18 cellular contexts compared by ENCODE assay signal in the genomic region with DNA sequence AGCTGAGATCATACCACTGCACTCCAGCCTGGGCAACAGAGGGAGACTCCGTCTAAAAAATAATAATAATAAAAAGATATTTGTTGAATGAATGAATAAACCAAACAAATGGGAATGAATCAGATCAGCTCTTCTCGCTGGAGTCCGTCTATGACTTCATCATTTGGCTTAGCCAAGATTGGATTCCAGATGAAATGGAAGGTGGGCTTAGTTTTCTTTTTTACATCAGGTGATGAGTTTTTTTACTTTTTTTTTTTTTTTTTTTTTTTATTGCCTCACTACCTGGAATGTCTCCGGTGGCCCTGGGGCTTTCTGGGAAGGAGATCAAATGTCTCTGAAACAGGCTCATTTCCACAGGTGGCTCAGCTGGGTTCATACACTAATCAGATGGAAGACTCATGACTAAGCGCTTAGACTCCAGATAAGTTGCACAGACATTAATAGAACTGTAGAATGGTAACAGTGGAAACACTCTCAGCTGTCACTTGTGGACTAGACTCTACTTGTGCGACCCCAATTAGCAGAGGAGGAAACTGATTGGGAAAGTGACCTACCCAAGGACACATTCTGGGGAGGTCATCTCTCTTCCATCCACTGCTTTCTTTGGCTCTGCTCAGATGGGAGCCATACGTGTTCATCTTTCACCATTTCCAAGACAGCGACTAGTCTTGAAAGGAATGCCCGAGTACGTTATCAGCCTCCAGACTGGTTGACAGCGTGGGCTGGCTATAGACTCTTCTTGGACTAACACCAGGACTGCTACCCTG. TPM values are rescaled to one million over a fixed set of nuclear protein-coding genes. Genes with fewer than 3 reads are reported as not detected.
DNase-seq lines count a peak whose midpoint lies in the region; FAIRE-seq and TF ChIP-seq lines count a peak whose summit lies in the region.
"Had no signal": no experiment of that assay in that cellular context is flagged by ENCODE, and none has a peak within 500 bp of the region (broad histone marks: within the 10 kb centered on the region; RNA-seq: fewer than 3 reads in every experiment).

No MANE protein-coding gene starts in this region.

- no peak for TF ChIP-seq RAD21 in Ishikawa (IDR thresholded peaks at IDR 0.05; ENCODE audit: low read depth)

- H3K56ac ChIP-seq in H9 (ENCODE audit: insufficient read length, low read depth, low read length): no peak overlapping the region

- no peak overlapping the region for H3K27ac Mint-ChIP-seq in H9
- H3K27ac Mint-ChIP-seq: activated naive CD8-positive, alpha-beta T cell treated with anti-CD3 and anti-CD28 coated beads, Interleukin-2, amount 10 ng/mL, durations not matched to agents 7 days and 5 days; stimulated activated memory B cell treated with anti-CD40 and anti-IgM and Interleukin-4, amounts not matched to agents 10 μg/mL and 1 μg/mL and 100 μg/mL, for 72 hours had no signal

- no peak overlapping the region for H3K14ac ChIP-seq in H9 (ENCODE audit: insufficient read depth, low read length)

- H3K18ac ChIP-seq in H9 (ENCODE audit: insufficient read length, low read depth, low read length): no peak overlapping the region

- H4K91ac ChIP-seq in H9 (ENCODE audit: insufficient read length, low read depth, low read length): no peak overlapping the region

- intact Hi-C loops in stomach (cut with DNase I; ENCODE audit: low total_unique reads) (no loop called here), kidney (cut with DNase I) (no loop called here)

- 53% methylated on average over 11 of the region's 11 CpGs for WGBS in smooth muscle cell (ENCODE audit: low lambda C conversion rate)
- 89 to 93% (median 90%) methylated on average over 11 of the region's 11 CpGs for WGBS in stomach, 5 donors
- no CpG with 5 or more reads among the region's 11 CpGs for WGBS in H9 (ENCODE audit: extremely low coverage, insufficient read length, low lambda C conversion rate)

- TF ChIP-seq EP300 in Ishikawa (IDR thresholded peaks at IDR 0.05; ENCODE audit: borderline replicate concordance) (no peak), stomach (IDR thresholded peaks at IDR 0.05) (no peak)

- H3K9me3 ChIP-seq in smooth muscle cell (replicated peaks; ENCODE audit: low read depth) (no peaks in the 10 kb centered on the region), stomach (no peaks in the 10 kb centered on the region), H9 (ENCODE audit: control insufficient read depth, low read depth, low read length) (no peaks in the 10 kb centered on the region), kidney (ENCODE audit: control insufficient read depth in 1 of 2, low read length in 2 of 2) (no peaks in the 10 kb centered on the region)
- H3K9me3 ChIP-seq: left ventricle myocardium inferior had no signal

- peaks cover 0 to 2% of the 10 kb centered on the region in 2 experiments; a peak in 2 of 5 replicates for H3K9me3 Mint-ChIP-seq in H9
- H3K9me3 Mint-ChIP-seq: activated naive CD8-positive, alpha-beta T cell treated with anti-CD3 and anti-CD28 coated beads, Interleukin-2, amount 10 ng/mL, durations not matched to agents 7 days and 5 days; stimulated activated memory B cell treated with anti-CD40 and anti-IgM and Interleukin-4, amounts not matched to agents 10 μg/mL and 1 μg/mL and 100 μg/mL, for 72 hours had no signal

- H3T11ph ChIP-seq in H9 (ENCODE audit: low read length): no peak overlapping the region

- H3K9ac ChIP-seq in smooth muscle cell (ENCODE audit: low read depth) (no peak overlapping the region), H9 (ENCODE audit: extremely low read depth, insufficient read length, low read length) (no peak overlapping the region), kidney (ENCODE audit: low read length in 2 of 2) (no peak overlapping the region)

- no peak overlapping the region for H3K23ac ChIP-seq in H9 (ENCODE audit: insufficient read length, low read depth, low read length)

- no peak for TF ChIP-seq POLR2A in stomach (IDR thresholded peaks at IDR 0.05)

- H3K27me3 ChIP-seq in smooth muscle cell (ENCODE audit: low read depth) (no peaks in the 10 kb centered on the region), stomach (no peaks in the 10 kb centered on the region), H9 (ENCODE audit: insufficient read depth, low read length) (no peaks in the 10 kb centered on the region)

- no peak overlapping the region for H2BK15ac ChIP-seq in H9 (ENCODE audit: low read depth, low read length)

- TF ChIP-seq CTCF in smooth muscle cell (IDR thresholded peaks at IDR 0.05; ENCODE audit: borderline replicate concordance, insufficient read depth, poor library complexity, severe bottlenecking) (no peak), stomach (IDR thresholded peaks at IDR 0.05) (no peak), H9 (conservative IDR thresholded peaks at IDR 0.05) (no peak), kidney (IDR thresholded peaks at IDR 0.05; ENCODE audit: borderline replicate concordance, extremely low read depth, insufficient read depth) (no peak)

- no peaks in the 10 kb centered on the region for H3K23me2 ChIP-seq in H9 (ENCODE audit: insufficient read length, low read depth, low read length, poor library complexity, severe bottlenecking)

- H3K79me1 ChIP-seq in H9 (ENCODE audit: insufficient read depth, low read depth, low read length, poor library complexity, severe bottlenecking): no peaks in the 10 kb centered on the region

- DNase-seq in amniotic epithelial cell (ENCODE audit: low read depth) (peak; percentile 36), iris pigment epithelial cell (ENCODE audit: low read depth) (peak; percentile 53), smooth muscle cell (lab: John Stamatoyannopoulos, UW; ENCODE audit: unreplicated experiment) (no peak), stomach (no peak), H9 (no peak), kidney (no peak)
- DNase-seq: activated naive CD8-positive, alpha-beta T cell treated with anti-CD3 and anti-CD28 coated beads, Interleukin-2, amount 10 ng/mL, durations not matched to agents 7 days and 5 days; dermis blood vessel endothelial cell; GDM1; left ventricle myocardium inferior; NCI-H187; NCI-H446 had no signal

- H4K5ac ChIP-seq in H9 (ENCODE audit: insufficient read length, low read depth, low read length): no peak overlapping the region

- H3K36me3 Mint-ChIP-seq in H9 (ENCODE audit: insufficient read depth in 1 of 3, low read depth in 3 of 3): no peaks in the 10 kb centered on the region; a peak in 1 of 7 replicates
- H3K36me3 Mint-ChIP-seq: activated naive CD8-positive, alpha-beta T cell treated with anti-CD3 and anti-CD28 coated beads, Interleukin-2, amount 10 ng/mL, durations not matched to agents 7 days and 5 days; stimulated activated memory B cell treated with anti-CD40 and anti-IgM and Interleukin-4, amounts not matched to agents 10 μg/mL and 1 μg/mL and 100 μg/mL, for 72 hours had no signal

- no peak overlapping the region for H2BK12ac ChIP-seq in H9 (ENCODE audit: insufficient read length, low read depth, low read length)

- H4K8ac ChIP-seq in H9 (replicated peaks; ENCODE audit: insufficient read length, low read depth, low read length): no peak overlapping the region

- H3K79me2 ChIP-seq in smooth muscle cell (ENCODE audit: low read depth) (no peaks in the 10 kb centered on the region), H9 (ENCODE audit: insufficient read depth, low read length) (no peaks in the 10 kb centered on the region)

- peaks cover 8% of the 10 kb centered on the region in 2 experiments for H3K4me1 Mint-ChIP-seq in H9
- H3K4me1 Mint-ChIP-seq: stimulated activated memory B cell treated with anti-CD40 and anti-IgM and Interleukin-4, amounts not matched to agents 10 μg/mL and 1 μg/mL and 100 μg/mL, for 72 hours had no signal

- peak overlapping the region; percentile 44 for H3K27ac ChIP-seq in smooth muscle cell (ENCODE audit: low read depth)
- no peak overlapping the region for H3K27ac ChIP-seq in stomach
- no peak overlapping the region for H3K27ac ChIP-seq in H9 (ENCODE audit: insufficient read length, low read depth, low read length)
- no peak overlapping the region for H3K27ac ChIP-seq in kidney (ENCODE audit: low read depth in 2 of 2, low read length in 2 of 2)
- H3K27ac ChIP-seq: left ventricle myocardium inferior, RWPE1 had no signal

- H2AFZ ChIP-seq in smooth muscle cell (ENCODE audit: low read depth) (peak overlapping the region; percentile 8), H9 (ENCODE audit: low read length) (no peak overlapping the region)

- no peak overlapping the region for H2BK5ac ChIP-seq in H9 (ENCODE audit: insufficient read length, low read length)

- no peak overlapping the region for H3K4me3 Mint-ChIP-seq in H9
- H3K4me3 Mint-ChIP-seq: activated naive CD8-positive, alpha-beta T cell treated with anti-CD3 and anti-CD28 coated beads, Interleukin-2, amount 10 ng/mL, durations not matched to agents 7 days and 5 days; stimulated activated memory B cell treated with anti-CD40 and anti-IgM and Interleukin-4, amounts not matched to agents 10 μg/mL and 1 μg/mL and 100 μg/mL, for 72 hours had no signal

- H3F3A ChIP-seq in smooth muscle cell (ENCODE audit: low read depth): peaks cover 4% of the 10 kb centered on the region

- no peaks in the 10 kb centered on the region for H3K4me1 ChIP-seq in smooth muscle cell (ENCODE audit: low read depth)
- H3K4me1 ChIP-seq in stomach: peaks cover 0 to 9% (median 0%) of the 10 kb centered on the region in 4 donors
- H3K4me1 ChIP-seq in H9 (ENCODE audit: insufficient read depth, low read length): peaks cover 4% of the 10 kb centered on the region; the same call in 1 of the 2 replicates
- H3K4me1 ChIP-seq in kidney (ENCODE audit: control insufficient read depth in 1 of 2, insufficient read depth in 1 of 2, low read depth in 1 of 2, low read length in 2 of 2): no peaks in the 10 kb centered on the region
- H3K4me1 ChIP-seq: left ventricle myocardium inferior had no signal

- no peak overlapping the region for H3K4ac ChIP-seq in H9 (ENCODE audit: low read depth, low read length)

- H3K36me3 ChIP-seq in smooth muscle cell (ENCODE audit: low read depth) (no peaks in the 10 kb centered on the region), stomach (no peaks in the 10 kb centered on the region), kidney (ENCODE audit: control insufficient read depth in 1 of 2, insufficient read depth in 2 of 2, low read length in 2 of 2) (no peaks in the 10 kb centered on the region)
- H3K36me3 ChIP-seq: left ventricle myocardium inferior had no signal

- no peak overlapping the region for H2BK20ac ChIP-seq in H9 (ENCODE audit: low read depth, low read length, poor library complexity, severe bottlenecking)

- H2AK5ac ChIP-seq in H9 (ENCODE audit: insufficient read length, low read length): no peak overlapping the region

- FAIRE-seq in kidney (lab: Jason Lieb, UNC): no peak
- FAIRE-seq: D721Med, GM19239, HepG2 had no signal

- H3K4me3 ChIP-seq in smooth muscle cell (no peak overlapping the region), stomach (no peak overlapping the region), kidney (ENCODE audit: low read length in 2 of 2) (no peak overlapping the region)
- H3K4me3 ChIP-seq: left ventricle myocardium inferior had no signal

- peaks cover 8% of the 10 kb centered on the region; the same call in 1 of the 2 replicates for H3K27me3 Mint-ChIP-seq in H9 (ENCODE audit: low read depth)

- H3K4me2 ChIP-seq in smooth muscle cell: peak overlapping the region; percentile 23
- no peak overlapping the region for H3K4me2 ChIP-seq in H9 (ENCODE audit: insufficient read depth, insufficient read length, low read length)

- H4K20me1 ChIP-seq in smooth muscle cell (ENCODE audit: low read depth): no peaks in the 10 kb centered on the region
- no peaks in the 10 kb centered on the region for H4K20me1 ChIP-seq in H9 (ENCODE audit: control insufficient read depth, insufficient read depth, insufficient read length)

- no peak overlapping the region for H2BK120ac ChIP-seq in H9 (ENCODE audit: low read depth, low read length, poor library complexity, severe bottlenecking)

RNA-seq across cellular contexts. Expression of gene RBFOX2, which starts 20.5 kb away (rescaled TPM):
- total RNA-seq in smooth muscle cell: 144 and 168 TPM in 2 replicates
- 128 and 151 TPM in 2 replicates for polyA plus RNA-seq in smooth muscle cell
- total RNA-seq in stomach: 100 to 1,000 TPM in 1 of 5 donors, 10 to 100 TPM in 4; 41.4 to 176 (median 64.9) TPM
- polyA plus RNA-seq in stomach: 10 to 100 TPM; 14.9 to 26.6 (median 21.5) TPM
- total RNA-seq in H9 (2021): 82.3 and 84.7 TPM in 2 replicates
- total RNA-seq in kidney: 68.6 TPM
- polyA plus RNA-seq in kidney (ENCODE audit: insufficient read depth, low read depth, low replicate concordance): 17.2 TPM

Comparison
In these comparisons a context has a peak if more than half of its experiments do, and no peak if none do; other contexts are left out.
1. DNase-seq: peak in amniotic epithelial cell (single experiment) and iris pigment epithelial cell (single experiment); none in smooth muscle cell (single experiment), stomach (single experiment), H9 (single experiment) and kidney (single experiment).